In the genomic region with DNA sequence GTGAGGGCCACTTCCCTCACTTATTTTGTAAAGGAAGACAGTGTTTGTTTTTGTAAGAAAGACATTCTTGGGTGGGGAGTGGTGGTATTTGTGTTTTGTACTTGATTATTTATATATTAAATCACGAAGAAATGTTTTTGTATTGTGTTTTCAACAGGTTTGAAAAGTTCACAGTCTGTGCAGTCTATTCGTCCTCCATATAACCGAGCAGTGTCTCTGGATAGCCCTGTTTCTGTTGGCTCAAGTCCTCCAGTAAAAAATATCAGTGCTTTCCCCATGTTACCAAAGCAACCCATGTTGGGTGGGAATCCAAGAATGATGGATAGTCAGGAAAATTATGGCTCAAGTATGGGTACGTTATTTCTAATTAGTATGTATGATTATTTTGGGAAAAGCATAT, we compare ENCODE assay signal across 23 cellular contexts.
"Had no signal": no experiment of that assay in that cellular context is flagged by ENCODE, and none has a peak within 500 bp of the region (broad histone marks: within the 10 kb centered on the region; RNA-seq: fewer than 3 reads in every experiment).

No MANE protein-coding gene starts in this region.

- H3K27ac Mint-ChIP-seq: nephron, type B pancreatic cell had no signal

- H3K27me3 Mint-ChIP-seq: type B pancreatic cell had no signal

- H3K4me3 Mint-ChIP-seq: immature natural killer cell, nephron, type B pancreatic cell had no signal

- ATAC-seq: gastroesophageal sphincter, left lung had no signal

- H3K36me3 ChIP-seq: colonic mucosa had no signal

- DNase-seq: central memory CD4-positive, alpha-beta T cell; colonic mucosa; effector memory CD4-positive, alpha-beta T cell; esophagus squamous epithelium; foreskin fibroblast; glutamatergic neuron; immature natural killer cell; left lung; mesenchymal stem cell; midbrain; occipital lobe; posterior cingulate gyrus; small intestine; stimulated activated CD4-positive, alpha-beta T cell treated with anti-CD3 and anti-CD28 coated beads, Interleukin-12 subunit alpha, Interleukin-12 subunit beta, amount 100 ng/mL, for 4 hours; stimulated activated naive CD4-positive, alpha-beta T cell had no signal

- H3K9me3 Mint-ChIP-seq: immature natural killer cell, nephron, type B pancreatic cell had no signal

- H3K4me3 ChIP-seq: colonic mucosa, esophagus squamous epithelium, gastroesophageal sphincter, left lung, lung had no signal

- FAIRE-seq: endometrium, keratinocyte, small intestine, urothelium cell line had no signal

- H3K9me3 ChIP-seq: colonic mucosa, esophagus squamous epithelium, gastroesophageal sphincter, left lung had no signal

- H3K4me1 Mint-ChIP-seq: immature natural killer cell, nephron had no signal

- H3K27ac ChIP-seq: colonic mucosa, epithelial cell of prostate, esophagus squamous epithelium, gastroesophageal sphincter, left lung had no signal

- H3K4me1 ChIP-seq: colonic mucosa, esophagus squamous epithelium, gastroesophageal sphincter, left lung had no signal

- H3K27me3 ChIP-seq: colonic mucosa, esophagus squamous epithelium, gastroesophageal sphincter, left lung had no signal
